ENCODE assay signal across 23 cellular contexts in the genomic region with DNA sequence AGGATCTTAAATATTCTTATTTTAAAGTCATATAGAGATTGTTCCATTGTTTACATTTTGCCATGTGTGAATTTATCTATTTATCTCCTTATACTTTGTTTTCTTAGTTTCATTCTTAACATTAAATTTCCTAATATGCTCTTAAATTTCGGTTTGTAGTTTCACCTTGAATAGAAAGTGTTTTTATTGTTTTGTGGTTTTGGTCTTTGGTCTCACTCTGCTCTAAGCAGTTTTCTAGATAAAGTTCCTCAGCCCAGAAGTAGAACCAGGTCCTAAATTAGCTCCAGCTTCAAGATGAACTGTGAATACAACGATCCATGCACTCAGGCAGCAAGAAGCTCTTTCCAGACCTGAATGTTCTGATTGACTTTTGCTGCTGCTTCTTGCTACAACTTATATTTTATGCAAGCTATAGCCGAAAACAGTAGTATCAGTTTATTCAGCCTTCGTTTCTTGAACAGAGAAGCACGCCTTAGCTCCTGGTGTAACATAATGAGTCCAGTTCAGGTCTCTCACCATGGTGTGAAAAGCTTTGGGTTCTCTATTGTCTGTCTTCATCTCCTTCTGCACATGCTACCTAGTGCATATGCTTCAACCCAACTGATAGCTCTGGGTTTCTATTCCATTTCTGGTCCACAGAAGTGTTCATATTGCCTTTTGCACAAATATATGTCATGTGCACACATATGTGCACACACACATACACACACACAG.
A peak's percentile ranks its signal among the peaks of the same experiment; 100 is the strongest.
DNase-seq lines count a peak whose midpoint lies in the region; ATAC-seq, FAIRE-seq and TF ChIP-seq lines count a peak whose summit lies in the region.
"Had no signal": no experiment of that assay in that cellular context is flagged by ENCODE, and none has a peak within 500 bp of the region (broad histone marks: within the 10 kb centered on the region; RNA-seq: fewer than 3 reads in every experiment).

No MANE protein-coding gene starts in this region.

- H3K4me3 Mint-ChIP-seq in osteocyte (ENCODE audit: unreplicated experiment): no peak overlapping the region
- H3K4me3 Mint-ChIP-seq: activated CD4-positive, alpha-beta T cell treated with anti-CD3 and anti-CD28 coated beads, Interleukin-2, amount 10 ng/mL, durations not matched to agents 24 days and 14 days; activated naive CD8-positive, alpha-beta T cell; activated T-helper 17 cell treated with anti-CD3 and anti-CD28 coated beads, Interleukin-2, amount 50 U/mL, for 72 hours; CD8-positive, alpha-beta memory T cell; central memory CD8-positive, alpha-beta T cell; nephron progenitor cell had no signal

- CTCF ChIA-PET in GM10248 (lab: Yijun Ruan, JAX): no interaction called here

- H3K27me3 Mint-ChIP-seq in osteocyte (ENCODE audit: unreplicated experiment): no peaks in the 10 kb centered on the region

- H3K9me3 Mint-ChIP-seq in osteocyte (ENCODE audit: unreplicated experiment): peaks cover 22% of the 10 kb centered on the region
- H3K9me3 Mint-ChIP-seq: nephron progenitor cell had no signal

- ATAC-seq in GM21786 (IDR thresholded peaks at IDR 0.05; ENCODE audit: unreplicated experiment) (peak; percentile 65), HG03378 (IDR thresholded peaks at IDR 0.05; ENCODE audit: unreplicated experiment) (peak; percentile 64)
- ATAC-seq: activated T-helper 17 cell treated with anti-CD3 and anti-CD28 coated beads, Interleukin-2, amount 50 U/mL, for 72 hours; right lobe of liver had no signal

- no peak overlapping the region for H3K27ac Mint-ChIP-seq in osteocyte (ENCODE audit: unreplicated experiment)
- H3K27ac Mint-ChIP-seq: activated CD4-positive, alpha-beta T cell treated with anti-CD3 and anti-CD28 coated beads, Interleukin-2, amount 10 ng/mL, durations not matched to agents 24 days and 14 days; activated naive CD8-positive, alpha-beta T cell; activated T-helper 17 cell treated with anti-CD3 and anti-CD28 coated beads, Interleukin-2, amount 50 U/mL, for 72 hours; CD8-positive, alpha-beta memory T cell; nephron progenitor cell had no signal

- no peaks in the 10 kb centered on the region for H3K36me3 Mint-ChIP-seq in osteocyte (ENCODE audit: unreplicated experiment)
- H3K36me3 Mint-ChIP-seq: activated naive CD8-positive, alpha-beta T cell had no signal

- POLR2A ChIA-PET in GM10248 (lab: Yijun Ruan, JAX): no interaction called here

- FAIRE-seq in GM19239 (lab: Jason Lieb, UNC): peak; percentile 56
- FAIRE-seq: astrocyte, G401.6, H54 had no signal

- no peaks in the 10 kb centered on the region for H3K4me1 Mint-ChIP-seq in osteocyte (ENCODE audit: unreplicated experiment)
- H3K4me1 Mint-ChIP-seq: activated T-helper 17 cell treated with anti-CD3 and anti-CD28 coated beads, Interleukin-2, amount 50 U/mL, for 72 hours; CD8-positive, alpha-beta memory T cell; central memory CD8-positive, alpha-beta T cell; nephron progenitor cell had no signal

- TF ChIP-seq CTCF in GM10248 (IDR thresholded peaks at IDR 0.05; ENCODE audit: control extremely low read depth, extremely low read depth, low read depth, missing control alignments): no peak
- no peak for TF ChIP-seq CTCF in osteocyte (IDR thresholded peaks at IDR 0.05)

- DNase-seq in GM10248 (ENCODE audit: extremely low spot score): peak; percentile 8
- no peak for DNase-seq in GM19239 (ENCODE audit: insufficient read length, low spot score)
- no peak for DNase-seq in NCI-H82 (lab: John Stamatoyannopoulos, UW)
- DNase-seq in HUDEP-2 (lab: John Stamatoyannopoulos, UW; ENCODE audit: unreplicated experiment in 76 of 76): no peak
- no peak for DNase-seq in osteocyte (ENCODE audit: extremely low spot score, unreplicated experiment)
- no peak for DNase-seq in AG08395 (ENCODE audit: low spot score)
- DNase-seq: activated CD4-positive, alpha-beta T cell treated with anti-CD3 and anti-CD28 coated beads, Interleukin-2, amount 10 ng/mL, durations not matched to agents 24 days and 14 days; CD8-positive, alpha-beta memory T cell; foreskin fibroblast; NCI-H2171; NCI-H524; nephron progenitor cell; right lobe of liver; RPMI8226; stomach had no signal
